ENCODE assay signal across 1 cellular context in the genomic region with DNA sequence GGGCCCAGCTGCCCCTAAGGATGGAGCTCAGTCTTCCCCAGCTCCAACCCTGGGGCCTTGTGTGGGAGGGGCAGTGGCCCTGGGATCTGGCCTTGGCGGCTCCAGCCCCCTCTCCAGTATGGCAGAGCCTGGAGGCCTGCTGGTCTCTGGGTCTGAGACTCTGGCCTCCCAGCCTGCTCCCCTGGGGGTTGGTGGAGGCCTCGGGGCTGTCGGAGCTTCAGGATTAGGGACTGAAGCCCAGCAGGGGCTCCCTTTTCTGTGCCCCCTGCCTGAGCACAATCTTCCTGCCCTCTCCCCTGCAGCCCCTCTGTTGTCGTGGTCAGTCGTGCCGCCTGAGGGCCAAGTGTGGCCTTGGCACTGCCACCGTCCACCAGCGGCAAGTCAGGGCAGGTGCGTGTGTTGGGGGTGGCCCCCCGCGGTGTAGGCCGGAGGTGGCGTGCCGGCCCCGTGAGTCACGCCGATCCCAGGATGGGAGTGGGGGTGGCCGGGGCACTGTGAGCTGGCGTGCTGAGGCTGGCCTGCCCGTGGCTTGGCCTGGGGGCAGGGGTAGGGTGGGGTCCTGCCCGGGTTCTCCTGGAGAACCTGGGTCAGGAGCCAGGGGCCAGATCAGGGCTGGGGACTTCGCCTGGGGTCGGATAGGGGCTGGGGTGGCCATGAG.
TF ChIP-seq lines count a peak whose summit lies in the region.

No MANE protein-coding gene starts in this region.

TF ChIP-seq in H1, 55 proteins besides CTCF, POLR2A, EP300 and RAD21:
- no peak for TF ChIP-seq NRF1 (IDR thresholded peaks at IDR 0.05; ENCODE audit: low read depth, low read length)
